Comparison of ENCODE assay signal across 10 cellular contexts in the genomic region with DNA sequence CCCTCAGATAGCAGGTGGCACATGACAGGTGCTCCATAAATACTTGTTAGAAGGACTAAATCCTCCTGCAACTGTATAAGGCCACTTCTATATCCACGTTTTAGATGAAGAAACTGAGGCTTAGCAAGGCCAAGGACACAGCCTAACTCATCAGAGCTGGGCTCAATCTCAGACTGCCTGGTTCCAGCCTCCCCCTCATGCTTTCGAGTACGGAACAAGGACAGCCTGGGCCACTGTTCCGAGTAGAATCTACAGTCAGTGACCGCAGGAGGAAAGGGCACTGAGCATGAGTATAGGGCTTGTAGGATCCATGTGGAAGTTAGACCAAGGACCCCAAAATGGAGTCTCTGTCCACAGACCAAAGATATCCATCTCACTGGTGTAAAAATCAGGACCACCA.
"Had no signal": no experiment of that assay in that cellular context is flagged by ENCODE, and none has a peak within 500 bp of the region (broad histone marks: within the 10 kb centered on the region; RNA-seq: fewer than 3 reads in every experiment).

No MANE protein-coding gene starts in this region.

- H3K36me3 ChIP-seq: HAP-1 had no signal

- H3K4me2 ChIP-seq: GM23338 had no signal

- FAIRE-seq: H1, H54 had no signal

- H3K27ac ChIP-seq: GM23248 had no signal

- H3K9me3 ChIP-seq: HAP-1 had no signal

- H2AFZ ChIP-seq: GM23248, GM23338 had no signal

- H3K4me3 ChIP-seq: GM23248, GM23338, HAP-1 had no signal

- H3K9ac ChIP-seq: GM23248 had no signal

- DNase-seq: GM23248, GOT3, H7, H9, HCEC 1CT, HFFc6 had no signal

- H3K4me1 ChIP-seq: HAP-1 had no signal
